1 cellular context compared by ENCODE assay signal in genomic region chr13:98460519-98460918, GRCh38.
TF ChIP-seq lines count a peak whose summit lies in the region.

No MANE protein-coding gene starts in this region.

TF ChIP-seq in GM23338, 12 proteins besides CTCF, POLR2A, EP300 and RAD21 (continued from another document):
- TF ChIP-seq ZNF462 (CRISPR knock-in tag; IDR thresholded peaks at IDR 0.05) (no peak), POLR2AphosphoS5 (IDR thresholded peaks at IDR 0.05; ENCODE audit: low read depth) (no peak), EZH2phosphoT487 (IDR thresholded peaks at IDR 0.05; ENCODE audit: unreplicated experiment) (no peak), ETS1 (IDR thresholded peaks at IDR 0.05) (no peak), CREB1 (CRISPR knock-in tag; IDR thresholded peaks at IDR 0.05; ENCODE audit: low read depth) (no peak), ZNF114 (CRISPR knock-in tag; IDR thresholded peaks at IDR 0.05) (no peak), EZH2 (IDR thresholded peaks at IDR 0.05; ENCODE audit: low read depth, unreplicated experiment) (no peak), NANOG (IDR thresholded peaks at IDR 0.05; ENCODE audit: borderline replicate concordance) (no peak), JUNB (IDR thresholded peaks at IDR 0.05; ENCODE audit: unreplicated experiment) (no peak), REST (IDR thresholded peaks at IDR 0.05; ENCODE audit: unreplicated experiment) (no peak), STAT1 (IDR thresholded peaks at IDR 0.05; ENCODE audit: unreplicated experiment) (no peak)
